ENCODE assay signal across 9 cellular contexts in the genomic region with DNA sequence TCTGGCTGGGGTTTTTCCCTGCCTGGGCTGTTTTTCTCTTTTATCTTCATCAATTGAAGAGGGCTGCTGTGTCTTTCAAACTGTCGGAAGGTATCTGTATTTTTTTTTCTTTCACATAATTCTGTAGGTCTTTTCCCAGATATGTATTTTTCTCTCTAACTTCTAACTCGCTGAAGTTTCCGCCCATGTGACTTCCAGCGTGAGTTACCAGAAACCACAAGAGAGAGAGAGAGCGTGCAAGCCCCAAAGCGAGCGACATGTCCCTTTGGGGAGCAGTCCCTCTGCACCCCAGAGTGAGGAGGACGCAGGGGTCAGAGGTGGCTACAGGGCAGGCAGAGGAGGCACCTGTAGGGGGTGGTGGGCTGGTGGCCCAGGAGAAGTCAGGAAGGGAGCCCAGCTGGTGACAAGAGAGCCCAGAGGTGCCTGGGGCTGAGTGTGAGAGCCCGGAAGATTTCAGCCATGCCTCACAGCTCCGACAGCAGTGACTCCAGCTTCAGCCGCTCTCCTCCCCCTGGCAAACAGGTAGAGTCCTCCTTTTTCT. TPM values are rescaled to one million over a fixed set of nuclear protein-coding genes. Genes with fewer than 3 reads are reported as not detected.
A peak's percentile ranks its signal among the peaks of the same experiment; 100 is the strongest.
DNase-seq lines count a peak whose midpoint lies in the region; ATAC-seq lines count a peak whose summit lies in the region.
"Had no signal": no experiment of that assay in that cellular context is flagged by ENCODE, and none has a peak within 500 bp of the region (broad histone marks: within the 10 kb centered on the region; RNA-seq: fewer than 3 reads in every experiment).

A gene with protein sequence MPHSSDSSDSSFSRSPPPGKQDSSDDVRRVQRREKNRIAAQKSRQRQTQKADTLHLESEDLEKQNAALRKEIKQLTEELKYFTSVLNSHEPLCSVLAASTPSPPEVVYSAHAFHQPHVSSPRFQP (plus strand): TSS at position 246 of the 541 bp plus-strand sequence. CDS start 214 bp downstream, at position 460.

- peak; percentile 55 to 65 for DNase-seq in activated CD4-positive, alpha-beta T cell treated with anti-CD3 and anti-CD28 coated beads for 24 hours (ENCODE audit: low read depth in 2 of 2)
- peak; percentile 42 to 47 for DNase-seq in stimulated activated CD4-positive, alpha-beta T cell treated with anti-CD3 and anti-CD28 coated beads, Interleukin-1b, Interleukin-23, amount 100 ng/mL, for 1 hour (ENCODE audit: low read depth in 2 of 2)
- DNase-seq in NCI-H748 (lab: John Stamatoyannopoulos, UW; ENCODE audit: unreplicated experiment) (no peak), hepatic stellate cell (ENCODE audit: low spot score) (no peak)

- H3K4me1 ChIP-seq in esophagus (ENCODE audit: control insufficient read depth in 2 of 2, insufficient read depth in 2 of 2, low read length in 1 of 2), result peaks cover 0 to 5% of the 10 kb centered on the region in 2 donors

- no peaks in the 10 kb centered on the region for H3K27me3 ChIP-seq in esophagus (ENCODE audit: control insufficient read depth in 1 of 2, insufficient read depth in 2 of 2, low read length in 2 of 2)

- no peaks in the 10 kb centered on the region for H3K36me3 ChIP-seq in esophagus (ENCODE audit: control insufficient read depth in 2 of 2, insufficient read depth in 2 of 2, low read length in 1 of 2)

- 62 to 72% methylated on average over 11 of the region's 11 CpGs for WGBS in esophagus, 2 donors

- H3K27ac ChIP-seq in esophagus (ENCODE audit: low read depth in 2 of 2, low read length in 1 of 2), result peak within 1 kb of the TSS; percentile 43 to 68
- H3K27ac ChIP-seq: SK-N-MC had no signal

- H3K9me3 ChIP-seq in esophagus (ENCODE audit: control insufficient read depth in 2 of 2, insufficient read depth in 1 of 2, low read depth in 1 of 2, low read length in 1 of 2), result no peaks in the 10 kb centered on the region

- peak within 1 kb of the TSS; percentile 34 to 55 for H3K4me3 ChIP-seq in esophagus (ENCODE audit: low read depth in 1 of 2, low read length in 2 of 2)
- H3K4me3 ChIP-seq: SK-N-MC had no signal

- ATAC-seq in GM19025 (IDR thresholded peaks at IDR 0.05; ENCODE audit: low read depth, unreplicated experiment) (peak; percentile 58), HG03280 (IDR thresholded peaks at IDR 0.05; ENCODE audit: unreplicated experiment) (peak; percentile 43), HG03045 (IDR thresholded peaks at IDR 0.05; ENCODE audit: unreplicated experiment) (no peak)

RNA-seq across cellular contexts. Expression of the gene that starts here (rescaled TPM):
- polyA plus RNA-seq in esophagus, result 1 to 10 TPM; 1.8 to 2.0 TPM

Comparison
In these comparisons a context has a peak if more than half of its experiments do, and no peak if none do; other contexts are left out.
1. DNase-seq: peak in activated CD4-positive, alpha-beta T cell treated with anti-CD3 and anti-CD28 coated beads for 24 hours (2 of 2) and stimulated activated CD4-positive, alpha-beta T cell treated with anti-CD3 and anti-CD28 coated beads, Interleukin-1b, Interleukin-23, amount 100 ng/mL, for 1 hour (2 of 2); none in NCI-H748 (single experiment) and hepatic stellate cell (single experiment).